Comparison of ENCODE assay signal across 22 cellular contexts in genomic region chr6:12071064-12071615, GRCh38. TPM values are rescaled to one million over a fixed set of nuclear protein-coding genes. Genes with fewer than 3 reads are reported as not detected.
DNase-seq lines count a peak whose midpoint lies in the region; ATAC-seq, FAIRE-seq and TF ChIP-seq lines count a peak whose summit lies in the region.
"Had no signal": no experiment of that assay in that cellular context is flagged by ENCODE, and none has a peak within 500 bp of the region (broad histone marks: within the 10 kb centered on the region; RNA-seq: fewer than 3 reads in every experiment).

No MANE protein-coding gene starts in this region.

- H2AFZ ChIP-seq in GM23338 (no peak overlapping the region), PC-3 (ENCODE audit: low read length) (no peak overlapping the region), endothelial cell of umbilical vein (ENCODE audit: low read depth, low read length) (no peak overlapping the region), trophoblast cell (ENCODE audit: insufficient read depth, low read length, poor library complexity) (no peak overlapping the region)

- CTCF ChIA-PET in PC-3 (lab: Charles Lee), result no interaction called here
- CTCF ChIA-PET in endothelial cell of umbilical vein (lab: Charles Lee), result interaction anchor here (1.0 kb wide), 1 partner anchor 57 kb away, joined by 3 read pairs; no protein-coding TSS in a partner anchor

- no peak overlapping the region for H3K27ac ChIP-seq in GM23338 (ENCODE audit: low read depth)
- no peak overlapping the region for H3K27ac ChIP-seq in PC-3 (ENCODE audit: low read length)
- H3K27ac ChIP-seq in endothelial cell of umbilical vein (ENCODE audit: insufficient read depth, low read depth, low read length), result no peak overlapping the region
- H3K27ac ChIP-seq in trophoblast cell (ENCODE audit: low read depth, low read length), result no peak overlapping the region
- H3K27ac ChIP-seq in spleen, result no peak overlapping the region
- H3K27ac ChIP-seq: colonic mucosa, ovary, sigmoid colon, tibial artery had no signal

- no peaks in the 10 kb centered on the region for H3K79me1 ChIP-seq in trophoblast cell (ENCODE audit: low read length)

- DNase-seq in GM23338 (ENCODE audit: low spot score), result no peak
- DNase-seq in PC-3, result peak; percentile 38
- DNase-seq in endothelial cell of umbilical vein (ENCODE audit: low read depth, low spot score), result peak; percentile 47
- DNase-seq in trophoblast cell, result no peak
- DNase-seq in activated CD8-positive, alpha-beta memory T cell treated with anti-CD3 and anti-CD28 coated beads, Interleukin-2, amount 50 U/mL, for 48 hours, result no peak
- DNase-seq in spleen, result no peak
- DNase-seq in GF-D8 (lab: John Stamatoyannopoulos, UW), result no peak
- DNase-seq: activated CD4-positive, alpha-beta T cell treated with anti-CD3 and anti-CD28 coated beads for 36 hours; activated naive CD8-positive, alpha-beta T cell treated with anti-CD3 and anti-CD28 coated beads, Interleukin-2, amount 10 ng/mL, durations not matched to agents 7 days and 5 days; colonic mucosa; left ventricle myocardium superior; NCI-H1436; NCI-H748 treated with DMSO at 0.1 percent for 48 hours; OCI-M1; ovary; SHP77 treated with DMSO at 0.1 percent for 48 hours; sigmoid colon; stimulated activated CD4-positive, alpha-beta T cell treated with anti-CD3 and anti-CD28 coated beads, Interleukin-1b, Interleukin-23, amount 100 ng/mL, for 48 hours; stimulated activated naive CD4-positive, alpha-beta T cell; tibial artery had no signal

- H3K27me3 Mint-ChIP-seq in GM23338 (ENCODE audit: insufficient read depth, low read depth, poor library complexity), result peaks cover 2% of the 10 kb centered on the region
- H3K27me3 Mint-ChIP-seq: activated CD4-positive, alpha-beta T cell treated with anti-CD3 and anti-CD28 coated beads for 36 hours; activated naive CD8-positive, alpha-beta T cell treated with anti-CD3 and anti-CD28 coated beads, Interleukin-2, amount 10 ng/mL, durations not matched to agents 7 days and 5 days had no signal

- H2BK120ac ChIP-seq in trophoblast cell (ENCODE audit: insufficient read depth, low read length, poor library complexity), result no peak overlapping the region

- H3F3A ChIP-seq in GM23338 (replicated peaks; ENCODE audit: low read depth) (no peaks in the 10 kb centered on the region), PC-3 (ENCODE audit: low read length, unreplicated experiment) (no peaks in the 10 kb centered on the region)

- 0 out of 2 replicates have a peak overlapping the region, but pooled peaks have one; percentile 43 for H3K27ac Mint-ChIP-seq in GM23338
- H3K27ac Mint-ChIP-seq: activated CD4-positive, alpha-beta T cell treated with anti-CD3 and anti-CD28 coated beads for 36 hours; activated naive CD8-positive, alpha-beta T cell treated with anti-CD3 and anti-CD28 coated beads, Interleukin-2, amount 10 ng/mL, durations not matched to agents 7 days and 5 days had no signal

- TF ChIP-seq CTCF in GM23338 (conservative IDR thresholded peaks at IDR 0.05; ENCODE audit: low read depth in 2 of 2) (no peak), PC-3 (conservative IDR thresholded peaks at IDR 0.05; ENCODE audit: low read depth, low read length) (no peak), endothelial cell of umbilical vein (IDR thresholded peaks at IDR 0.05; ENCODE audit: extremely low read depth in 1 of 2, insufficient read depth in 1 of 2, low read depth in 1 of 2, low read length in 2 of 2) (no peak), spleen (IDR thresholded peaks at IDR 0.05 in 8 of 11, conservative IDR thresholded peaks at IDR 0.05 in 3 of 11) (no peak)

- no peak overlapping the region for H3K4me3 ChIP-seq in GM23338
- no peak overlapping the region for H3K4me3 ChIP-seq in PC-3 (ENCODE audit: low read length)
- no peak overlapping the region for H3K4me3 ChIP-seq in endothelial cell of umbilical vein (replicated peaks in 1 of 3; ENCODE audit: insufficient read depth in 1 of 3, low read depth in 1 of 3, low read length in 3 of 3)
- H3K4me3 ChIP-seq in trophoblast cell (ENCODE audit: low read depth, low read length), result no peak overlapping the region
- H3K4me3 ChIP-seq in spleen, result no peak overlapping the region
- H3K4me3 ChIP-seq: colonic mucosa, ovary, sigmoid colon, tibial artery had no signal

- no peaks in the 10 kb centered on the region for H3K9me1 ChIP-seq in endothelial cell of umbilical vein (replicated peaks; ENCODE audit: control insufficient read depth, extremely low read depth, insufficient read depth, low read length)

- H3K9me2 ChIP-seq in GM23338 (ENCODE audit: insufficient read depth) (no peaks in the 10 kb centered on the region), PC-3 (replicated peaks; ENCODE audit: low read length) (no peaks in the 10 kb centered on the region)

- no peaks in the 10 kb centered on the region for H3K36me3 ChIP-seq in GM23338 (ENCODE audit: insufficient read depth)
- H3K36me3 ChIP-seq in PC-3 (ENCODE audit: low read depth, low read length), result no peaks in the 10 kb centered on the region
- H3K36me3 ChIP-seq in endothelial cell of umbilical vein (ENCODE audit: control insufficient read depth in 2 of 2, extremely low read depth in 1 of 2, insufficient read depth in 2 of 2, low read length in 2 of 2), result no peaks in the 10 kb centered on the region
- H3K36me3 ChIP-seq in trophoblast cell (ENCODE audit: control insufficient read depth in 1 of 2, insufficient read depth in 2 of 2, low read length in 2 of 2), result no peaks in the 10 kb centered on the region
- H3K36me3 ChIP-seq in spleen, result no peaks in the 10 kb centered on the region
- H3K36me3 ChIP-seq: colonic mucosa, ovary, sigmoid colon, tibial artery had no signal

- H3K9me3 ChIP-seq in PC-3 (ENCODE audit: low read length) (no peaks in the 10 kb centered on the region), endothelial cell of umbilical vein (replicated peaks; ENCODE audit: control insufficient read depth, insufficient read depth, low read length) (no peaks in the 10 kb centered on the region), trophoblast cell (ENCODE audit: insufficient read depth, low read depth, low read length) (no peaks in the 10 kb centered on the region), spleen (no peaks in the 10 kb centered on the region)
- H3K9me3 ChIP-seq: colonic mucosa, ovary, sigmoid colon, tibial artery had no signal

- no peak overlapping the region for H4K8ac ChIP-seq in trophoblast cell (ENCODE audit: low read depth, low read length)

- no peak overlapping the region for H3K18ac ChIP-seq in trophoblast cell (ENCODE audit: low read length)

- H4K20me1 ChIP-seq in GM23338 (replicated peaks; ENCODE audit: insufficient read depth) (peaks cover 6% of the 10 kb centered on the region; the same call in 1 of the 2 replicates), PC-3 (ENCODE audit: low read length) (peaks cover 5% of the 10 kb centered on the region; the same call in 1 of the 2 replicates), endothelial cell of umbilical vein (replicated peaks; ENCODE audit: control insufficient read depth, extremely low read depth, insufficient read depth, low read length) (no peaks in the 10 kb centered on the region)

- H2AK5ac ChIP-seq in trophoblast cell (ENCODE audit: low read length), result no peak overlapping the region

- no peak overlapping the region for H3K4ac ChIP-seq in trophoblast cell (ENCODE audit: low read depth, low read length)

- no peak overlapping the region for H3K4me2 ChIP-seq in GM23338
- H3K4me2 ChIP-seq in PC-3 (ENCODE audit: low read length), result peak overlapping the region; percentile 24; the same call in 1 of the 2 replicates
- peak overlapping the region; percentile 81 for H3K4me2 ChIP-seq in endothelial cell of umbilical vein (ENCODE audit: insufficient read depth, low read length)
- H3K4me2 ChIP-seq in trophoblast cell (ENCODE audit: low read length), result no peak overlapping the region

- H4K12ac ChIP-seq in trophoblast cell (ENCODE audit: low read depth, low read length), result peak overlapping the region; percentile 22

- FAIRE-seq in endothelial cell of umbilical vein (lab: Jason Lieb, UNC), result peak; percentile 74
- FAIRE-seq: TTC549 had no signal

- no peak overlapping the region for H4K91ac ChIP-seq in trophoblast cell (ENCODE audit: low read depth, low read length)

- no peak for TF ChIP-seq POLR2A in endothelial cell of umbilical vein (IDR thresholded peaks at IDR 0.05; ENCODE audit: low read depth, low read length)
- TF ChIP-seq POLR2A in spleen (IDR thresholded peaks at IDR 0.05), result no peak

- no peaks in the 10 kb centered on the region for H3K36me3 Mint-ChIP-seq in GM23338 (ENCODE audit: low read depth)

- intact Hi-C loops in PC-3 (cut with micrococcal nuclease) (loop anchor here (5.0 kb wide), 2 partner anchors 34 to 76 kb away; no protein-coding TSS in a partner anchor), endothelial cell of umbilical vein (cut with micrococcal nuclease) (loop anchor here (1.0 to 10.0 kb wide), 3 partner anchors 58 to 484 kb away; no protein-coding TSS in a partner anchor), spleen (cut with DNase I; ENCODE audit: low total_unique reads) (no loop called here)

- no peak overlapping the region for H3K4me3 Mint-ChIP-seq in GM23338
- H3K4me3 Mint-ChIP-seq: activated CD4-positive, alpha-beta T cell treated with anti-CD3 and anti-CD28 coated beads for 36 hours; activated naive CD8-positive, alpha-beta T cell treated with anti-CD3 and anti-CD28 coated beads, Interleukin-2, amount 10 ng/mL, durations not matched to agents 7 days and 5 days had no signal

- peaks cover 74% of the 10 kb centered on the region for H3K79me2 ChIP-seq in GM23338 (replicated peaks; ENCODE audit: insufficient read depth)
- 0 out of 2 replicates have a peak, but pooled peaks cover 5% of the 10 kb centered on the region for H3K79me2 ChIP-seq in PC-3 (ENCODE audit: low read length)
- peaks cover 33% of the 10 kb centered on the region for H3K79me2 ChIP-seq in endothelial cell of umbilical vein (ENCODE audit: control insufficient read depth, insufficient read depth, low read length)
- no peaks in the 10 kb centered on the region for H3K79me2 ChIP-seq in trophoblast cell (ENCODE audit: control insufficient read depth, insufficient read depth, low read length, poor library complexity)

- no peaks in the 10 kb centered on the region for H3K27me3 ChIP-seq in GM23338 (ENCODE audit: insufficient read depth)
- H3K27me3 ChIP-seq in PC-3 (ENCODE audit: low read length), result no peaks in the 10 kb centered on the region
- no peaks in the 10 kb centered on the region for H3K27me3 ChIP-seq in endothelial cell of umbilical vein (ENCODE audit: control insufficient read depth in 2 of 2, insufficient read depth in 2 of 2, low read length in 2 of 2)
- no peaks in the 10 kb centered on the region for H3K27me3 ChIP-seq in trophoblast cell (ENCODE audit: insufficient read depth, low read length)
- no peaks in the 10 kb centered on the region for H3K27me3 ChIP-seq in spleen (replicated peaks in 1 of 7)
- H3K27me3 ChIP-seq: colonic mucosa, ovary, sigmoid colon, tibial artery had no signal

- peaks cover 22% of the 10 kb centered on the region for H3K4me1 Mint-ChIP-seq in GM23338

- POLR2A ChIA-PET in PC-3 (lab: Charles Lee; ENCODE audit: unreplicated experiment), result no interaction called here
- POLR2A ChIA-PET in endothelial cell of umbilical vein (lab: Charles Lee), result no interaction called here

- no peak overlapping the region for H3K14ac ChIP-seq in trophoblast cell (ENCODE audit: low read length)

- H2BK12ac ChIP-seq in trophoblast cell (ENCODE audit: low read length), result no peak overlapping the region

- H3K23ac ChIP-seq in trophoblast cell (ENCODE audit: low read length), result no peak overlapping the region

- H2BK5ac ChIP-seq in trophoblast cell (ENCODE audit: low read depth, low read length, poor library complexity), result no peak overlapping the region

- ATAC-seq in GM23338, result no peak
- peak; percentile 72 for ATAC-seq in PC-3
- ATAC-seq: activated CD4-positive, alpha-beta T cell treated with anti-CD3 and anti-CD28 coated beads for 36 hours; HCT116; left ventricle myocardium superior had no signal

- WGBS in trophoblast cell (ENCODE audit: extremely low coverage, insufficient coverage, insufficient read length), result no CpG with 5 or more reads among the region's 2 CpGs
- 60 to 88% (median 79%) methylated on average over 2 of the region's 2 CpGs for WGBS in spleen, 5 donors

- H3K9me3 Mint-ChIP-seq in GM23338, result no peaks in the 10 kb centered on the region
- H3K9me3 Mint-ChIP-seq: activated naive CD8-positive, alpha-beta T cell treated with anti-CD3 and anti-CD28 coated beads, Interleukin-2, amount 10 ng/mL, durations not matched to agents 7 days and 5 days had no signal

- BruUV-seq in PC-3 (replicated peaks; lab: Mats Ljungman, UMichigan) (no TSS peak), endothelial cell of umbilical vein (replicated peaks; lab: Mats Ljungman, UMichigan) (no TSS peak)

- dilution Hi-C loops in endothelial cell of umbilical vein (cut with MboI; ENCODE audit: extremely low pct_ligation_motif_present, low sequenced_read_pairs), result no loop called here

- no peaks in the 10 kb centered on the region for H3K4me1 ChIP-seq in GM23338 (ENCODE audit: insufficient read depth)
- peaks cover 23% of the 10 kb centered on the region for H3K4me1 ChIP-seq in PC-3 (ENCODE audit: insufficient read depth, low read length)
- peaks cover 33% of the 10 kb centered on the region for H3K4me1 ChIP-seq in endothelial cell of umbilical vein (ENCODE audit: control insufficient read depth, extremely low read depth, insufficient read depth, low read length)
- H3K4me1 ChIP-seq in trophoblast cell (ENCODE audit: control insufficient read depth in 1 of 2, insufficient read depth in 2 of 2, low read length in 2 of 2), result no peaks in the 10 kb centered on the region
- peaks cover 1 to 40% (median 10%) of the 10 kb centered on the region in 6 donors for H3K4me1 ChIP-seq in spleen
- H3K4me1 ChIP-seq: colonic mucosa had no signal

- H3K9ac ChIP-seq in PC-3 (ENCODE audit: low read length) (no peak overlapping the region), endothelial cell of umbilical vein (replicated peaks; ENCODE audit: extremely low read depth, insufficient read depth, low read length) (no peak overlapping the region), trophoblast cell (ENCODE audit: low read length) (no peak overlapping the region)

RNA-seq across cellular contexts. Expression of gene HIVEP1, which starts 59.0 kb away (rescaled TPM):
- total RNA-seq in GM23338 (2014; rRNA removed; shearing (Covaris generic)), result 16.5 and 21.7 TPM in 2 replicates
- polyA plus RNA-seq in GM23338 (2016; fragmentation: Nextera tagmentation; extraction: Ambion mirVana) (7.7 and 10.1 TPM in 2 replicates), endothelial cell of umbilical vein (33.5 and 34.1 TPM in 2 replicates), spleen (1 to 10 TPM; 2.8 to 5.6 (median 5.5) TPM)
- total RNA-seq in PC-3 (2014; rRNA removed) (6.6 and 10.0 TPM in 2 replicates), endothelial cell of umbilical vein (40.3 and 49.2 TPM in 2 replicates), spleen (10 to 100 TPM; 37.8 to 64.1 (median 41.7) TPM)
- 29.0 and 33.4 TPM in 2 replicates for polyA plus RNA-seq in endothelial cell of umbilical vein (2011; cell fraction: cytosol; rRNA removed)
- 66.4 and 87.1 TPM in 2 replicates for polyA plus RNA-seq in endothelial cell of umbilical vein (2011; cell fraction: nucleus; rRNA removed)
- 25.4 and 26.9 TPM in 2 replicates for polyA plus RNA-seq in endothelial cell of umbilical vein (2012)
- polyA minus RNA-seq in endothelial cell of umbilical vein, result 78.2 and 79.0 TPM in 2 replicates
- polyA minus RNA-seq in endothelial cell of umbilical vein (2011; cell fraction: cytosol; rRNA and poly(A)+ RNA removed), result 11.5 TPM
- polyA minus RNA-seq in endothelial cell of umbilical vein (2011; cell fraction: nucleus; rRNA and poly(A)+ RNA removed), result 110 and 144 TPM in 2 replicates
- polyA plus RNA-seq in trophoblast cell (2013), result 14.7 and 15.4 TPM in 2 replicates

Comparison
In these comparisons a context has a peak if more than half of its experiments do, and no peak if none do; other contexts are left out.
1. DNase-seq: peak in PC-3 (single experiment) and endothelial cell of umbilical vein (single experiment); none in GM23338 (single experiment), trophoblast cell (0 of 2), activated CD8-positive, alpha-beta memory T cell treated with anti-CD3 and anti-CD28 coated beads, Interleukin-2, amount 50 U/mL, for 48 hours (single experiment), spleen (single experiment) and GF-D8 (single experiment).
2. H3K4me2 ChIP-seq: peak in PC-3 (single experiment) and endothelial cell of umbilical vein (single experiment); none in GM23338 (single experiment) and trophoblast cell (single experiment).